In the genomic region with DNA sequence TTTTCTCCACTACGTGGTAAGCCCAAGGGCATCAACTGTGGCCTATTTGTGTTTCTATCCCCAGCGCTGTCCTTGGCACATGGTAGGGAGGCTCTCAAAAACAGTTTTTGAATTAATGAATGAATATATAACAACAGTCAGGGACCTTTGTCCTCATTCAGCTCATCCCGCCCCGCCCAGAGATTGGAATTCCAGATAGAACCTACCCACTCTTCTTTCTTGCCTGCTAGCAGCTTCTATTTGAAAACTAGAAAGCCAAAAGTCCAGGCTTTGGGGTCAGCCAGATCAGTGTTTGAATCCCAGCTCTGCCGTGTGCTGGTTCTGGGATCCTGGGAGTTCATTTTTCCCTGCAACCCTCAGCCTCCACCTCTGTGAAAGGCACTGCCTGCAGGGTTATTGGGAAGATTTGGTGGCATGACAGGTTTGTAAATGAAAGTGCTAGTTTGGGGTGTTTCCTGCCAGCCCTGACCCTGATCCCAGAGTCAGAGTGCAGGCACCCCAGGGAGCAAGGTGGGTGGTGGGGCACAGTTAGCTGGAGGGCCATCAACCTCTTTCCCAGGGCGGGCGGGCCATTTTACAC, we compare ENCODE assay signal across 1 cellular context.
TF ChIP-seq lines count a peak whose summit lies in the region.

No MANE protein-coding gene starts in this region.

TF ChIP-seq in HepG2, 621 proteins besides CTCF, POLR2A, EP300 and RAD21 (continued from another document and continues in another):
- TF ChIP-seq, protein P1, sequence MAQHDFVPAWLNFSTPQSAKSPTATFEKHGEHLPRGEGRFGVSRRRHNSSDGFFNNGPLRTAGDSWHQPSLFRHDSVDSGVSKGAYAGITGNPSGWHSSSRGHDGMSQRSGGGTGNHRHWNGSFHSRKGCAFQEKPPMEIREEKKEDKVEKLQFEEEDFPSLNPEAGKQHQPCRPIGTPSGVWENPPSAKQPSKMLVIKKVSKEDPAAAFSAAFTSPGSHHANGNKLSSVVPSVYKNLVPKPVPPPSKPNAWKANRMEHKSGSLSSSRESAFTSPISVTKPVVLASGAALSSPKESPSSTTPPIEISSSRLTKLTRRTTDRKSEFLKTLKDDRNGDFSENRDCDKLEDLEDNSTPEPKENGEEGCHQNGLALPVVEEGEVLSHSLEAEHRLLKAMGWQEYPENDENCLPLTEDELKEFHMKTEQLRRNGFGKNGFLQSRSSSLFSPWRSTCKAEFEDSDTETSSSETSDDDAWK (CRISPR knock-in tag; IDR thresholded peaks at IDR 0.05) = no peak
- TF ChIP-seq, protein P2, sequence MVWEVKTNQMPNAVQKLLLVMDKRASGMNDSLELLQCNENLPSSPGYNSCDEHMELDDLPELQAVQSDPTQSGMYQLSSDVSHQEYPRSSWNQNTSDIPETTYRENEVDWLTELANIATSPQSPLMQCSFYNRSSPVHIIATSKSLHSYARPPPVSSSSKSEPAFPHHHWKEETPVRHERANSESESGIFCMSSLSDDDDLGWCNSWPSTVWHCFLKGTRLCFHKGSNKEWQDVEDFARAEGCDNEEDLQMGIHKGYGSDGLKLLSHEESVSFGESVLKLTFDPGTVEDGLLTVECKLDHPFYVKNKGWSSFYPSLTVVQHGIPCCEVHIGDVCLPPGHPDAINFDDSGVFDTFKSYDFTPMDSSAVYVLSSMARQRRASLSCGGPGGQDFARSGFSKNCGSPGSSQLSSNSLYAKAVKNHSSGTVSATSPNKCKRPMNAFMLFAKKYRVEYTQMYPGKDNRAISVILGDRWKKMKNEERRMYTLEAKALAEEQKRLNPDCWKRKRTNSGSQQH (CRISPR knock-in tag; IDR thresholded peaks at IDR 0.05; ENCODE audit: low read depth) = peak; percentile 40; the same call in 1 of the 2 replicates
- TF ChIP-seq SMARCC2 (IDR thresholded peaks at IDR 0.05) = no peak
- TF ChIP-seq, protein P3, sequence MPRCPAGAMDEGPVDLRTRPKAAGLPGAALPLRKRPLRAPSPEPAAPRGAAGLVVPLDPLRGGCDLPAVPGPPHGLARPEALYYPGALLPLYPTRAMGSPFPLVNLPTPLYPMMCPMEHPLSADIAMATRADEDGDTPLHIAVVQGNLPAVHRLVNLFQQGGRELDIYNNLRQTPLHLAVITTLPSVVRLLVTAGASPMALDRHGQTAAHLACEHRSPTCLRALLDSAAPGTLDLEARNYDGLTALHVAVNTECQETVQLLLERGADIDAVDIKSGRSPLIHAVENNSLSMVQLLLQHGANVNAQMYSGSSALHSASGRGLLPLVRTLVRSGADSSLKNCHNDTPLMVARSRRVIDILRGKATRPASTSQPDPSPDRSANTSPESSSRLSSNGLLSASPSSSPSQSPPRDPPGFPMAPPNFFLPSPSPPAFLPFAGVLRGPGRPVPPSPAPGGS (CRISPR knock-in tag; IDR thresholded peaks at IDR 0.05) = no peak
- TF ChIP-seq TSC22D2 (CRISPR knock-in tag; IDR thresholded peaks at IDR 0.05; ENCODE audit: borderline replicate concordance) = no peak
- TF ChIP-seq, protein P4, sequence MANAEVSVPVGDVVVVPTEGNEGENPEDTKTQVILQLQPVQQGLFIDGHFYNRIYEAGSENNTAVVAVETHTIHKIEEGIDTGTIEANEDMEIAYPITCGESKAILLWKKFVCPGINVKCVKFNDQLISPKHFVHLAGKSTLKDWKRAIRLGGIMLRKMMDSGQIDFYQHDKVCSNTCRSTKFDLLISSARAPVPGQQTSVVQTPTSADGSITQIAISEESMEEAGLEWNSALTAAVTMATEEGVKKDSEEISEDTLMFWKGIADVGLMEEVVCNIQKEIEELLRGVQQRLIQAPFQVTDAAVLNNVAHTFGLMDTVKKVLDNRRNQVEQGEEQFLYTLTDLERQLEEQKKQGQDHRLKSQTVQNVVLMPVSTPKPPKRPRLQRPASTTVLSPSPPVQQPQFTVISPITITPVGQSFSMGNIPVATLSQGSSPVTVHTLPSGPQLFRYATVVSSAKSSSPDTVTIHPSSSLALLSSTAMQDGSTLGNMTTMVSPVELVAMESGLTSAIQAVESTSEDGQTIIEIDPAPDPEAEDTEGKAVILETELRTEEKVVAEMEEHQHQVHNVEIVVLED (CRISPR knock-in tag; IDR thresholded peaks at IDR 0.05; ENCODE audit: borderline replicate concordance) = no peak
- no peak for TF ChIP-seq KAT2B (IDR thresholded peaks at IDR 0.05; ENCODE audit: borderline replicate concordance, low read depth, low read length)
- TF ChIP-seq, protein P5, sequence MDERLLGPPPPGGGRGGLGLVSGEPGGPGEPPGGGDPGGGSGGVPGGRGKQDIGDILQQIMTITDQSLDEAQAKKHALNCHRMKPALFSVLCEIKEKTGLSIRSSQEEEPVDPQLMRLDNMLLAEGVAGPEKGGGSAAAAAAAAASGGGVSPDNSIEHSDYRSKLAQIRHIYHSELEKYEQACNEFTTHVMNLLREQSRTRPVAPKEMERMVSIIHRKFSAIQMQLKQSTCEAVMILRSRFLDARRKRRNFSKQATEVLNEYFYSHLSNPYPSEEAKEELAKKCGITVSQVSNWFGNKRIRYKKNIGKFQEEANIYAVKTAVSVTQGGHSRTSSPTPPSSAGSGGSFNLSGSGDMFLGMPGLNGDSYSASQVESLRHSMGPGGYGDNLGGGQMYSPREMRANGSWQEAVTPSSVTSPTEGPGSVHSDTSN (CRISPR knock-in tag; IDR thresholded peaks at IDR 0.05) = no peak
- TF ChIP-seq, protein P6, sequence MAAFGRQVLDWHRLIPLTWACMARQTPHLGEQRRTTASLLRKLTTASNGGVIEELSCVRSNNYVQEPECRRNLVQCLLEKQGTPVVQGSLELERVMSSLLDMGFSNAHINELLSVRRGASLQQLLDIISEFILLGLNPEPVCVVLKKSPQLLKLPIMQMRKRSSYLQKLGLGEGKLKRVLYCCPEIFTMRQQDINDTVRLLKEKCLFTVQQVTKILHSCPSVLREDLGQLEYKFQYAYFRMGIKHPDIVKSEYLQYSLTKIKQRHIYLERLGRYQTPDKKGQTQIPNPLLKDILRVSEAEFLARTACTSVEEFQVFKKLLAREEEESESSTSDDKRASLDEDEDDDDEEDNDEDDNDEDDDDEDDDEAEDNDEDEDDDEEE (CRISPR knock-in tag; IDR thresholded peaks at IDR 0.05) = no peak
- TF ChIP-seq, protein P7, sequence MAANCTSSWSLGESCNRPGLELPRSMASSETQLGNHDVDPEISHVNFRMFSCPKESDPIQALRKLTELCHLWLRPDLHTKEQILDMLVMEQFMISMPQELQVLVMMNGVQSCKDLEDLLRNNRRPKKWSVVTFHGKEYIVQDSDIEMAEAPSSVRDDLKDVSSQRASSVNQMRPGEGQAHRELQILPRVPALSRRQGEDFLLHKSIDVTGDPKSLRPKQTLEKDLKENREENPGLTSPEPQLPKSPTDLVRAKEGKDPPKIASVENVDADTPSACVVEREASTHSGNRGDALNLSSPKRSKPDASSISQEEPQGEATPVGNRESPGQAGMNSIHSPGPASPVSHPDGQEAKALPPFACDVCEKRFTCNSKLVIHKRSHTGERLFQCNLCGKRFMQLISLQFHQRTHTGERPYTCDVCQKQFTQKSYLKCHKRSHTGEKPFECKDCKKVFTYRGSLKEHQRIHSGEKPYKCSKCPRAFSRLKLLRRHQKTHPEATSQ (CRISPR knock-in tag; IDR thresholded peaks at IDR 0.05; ENCODE audit: borderline replicate concordance) = no peak
- no peak for TF ChIP-seq U2AF2 (IDR thresholded peaks at IDR 0.05; ENCODE audit: low read depth, low read length)
- no peak for TF ChIP-seq SYNCRIP (IDR thresholded peaks at IDR 0.05; ENCODE audit: insufficient read depth, low read depth, low read length)
- TF ChIP-seq KLF6 (CRISPR knock-in tag; IDR thresholded peaks at IDR 0.05) = no peak
- no peak for TF ChIP-seq ZNF747 (CRISPR knock-in tag; IDR thresholded peaks at IDR 0.05; ENCODE audit: borderline replicate concordance)
- TF ChIP-seq ZMYM2 (CRISPR knock-in tag; IDR thresholded peaks at IDR 0.05) = peak; percentile 59; the same call in 1 of the 2 replicates
- TF ChIP-seq ZNF333 (CRISPR knock-in tag; IDR thresholded peaks at IDR 0.05; ENCODE audit: borderline replicate concordance) = no peak
- no peak for TF ChIP-seq MEIS1 (CRISPR knock-in tag; IDR thresholded peaks at IDR 0.05; ENCODE audit: borderline replicate concordance)
- TF ChIP-seq JUND (CRISPR knock-in tag; IDR thresholded peaks at IDR 0.05) = no peak
- TF ChIP-seq ZNF143 (CRISPR knock-in tag; IDR thresholded peaks at IDR 0.05) = no peak
- no peak for TF ChIP-seq EZH2 (conservative IDR thresholded peaks at IDR 0.05; ENCODE audit: low read depth, low read length)
- no peak for TF ChIP-seq ZNF17 (CRISPR knock-in tag; IDR thresholded peaks at IDR 0.05)
- no peak for TF ChIP-seq KDM5B (CRISPR knock-in tag; IDR thresholded peaks at IDR 0.05; ENCODE audit: borderline replicate concordance)
- no peak for TF ChIP-seq SP2 (CRISPR knock-in tag; IDR thresholded peaks at IDR 0.05)
- TF ChIP-seq, protein P8, sequence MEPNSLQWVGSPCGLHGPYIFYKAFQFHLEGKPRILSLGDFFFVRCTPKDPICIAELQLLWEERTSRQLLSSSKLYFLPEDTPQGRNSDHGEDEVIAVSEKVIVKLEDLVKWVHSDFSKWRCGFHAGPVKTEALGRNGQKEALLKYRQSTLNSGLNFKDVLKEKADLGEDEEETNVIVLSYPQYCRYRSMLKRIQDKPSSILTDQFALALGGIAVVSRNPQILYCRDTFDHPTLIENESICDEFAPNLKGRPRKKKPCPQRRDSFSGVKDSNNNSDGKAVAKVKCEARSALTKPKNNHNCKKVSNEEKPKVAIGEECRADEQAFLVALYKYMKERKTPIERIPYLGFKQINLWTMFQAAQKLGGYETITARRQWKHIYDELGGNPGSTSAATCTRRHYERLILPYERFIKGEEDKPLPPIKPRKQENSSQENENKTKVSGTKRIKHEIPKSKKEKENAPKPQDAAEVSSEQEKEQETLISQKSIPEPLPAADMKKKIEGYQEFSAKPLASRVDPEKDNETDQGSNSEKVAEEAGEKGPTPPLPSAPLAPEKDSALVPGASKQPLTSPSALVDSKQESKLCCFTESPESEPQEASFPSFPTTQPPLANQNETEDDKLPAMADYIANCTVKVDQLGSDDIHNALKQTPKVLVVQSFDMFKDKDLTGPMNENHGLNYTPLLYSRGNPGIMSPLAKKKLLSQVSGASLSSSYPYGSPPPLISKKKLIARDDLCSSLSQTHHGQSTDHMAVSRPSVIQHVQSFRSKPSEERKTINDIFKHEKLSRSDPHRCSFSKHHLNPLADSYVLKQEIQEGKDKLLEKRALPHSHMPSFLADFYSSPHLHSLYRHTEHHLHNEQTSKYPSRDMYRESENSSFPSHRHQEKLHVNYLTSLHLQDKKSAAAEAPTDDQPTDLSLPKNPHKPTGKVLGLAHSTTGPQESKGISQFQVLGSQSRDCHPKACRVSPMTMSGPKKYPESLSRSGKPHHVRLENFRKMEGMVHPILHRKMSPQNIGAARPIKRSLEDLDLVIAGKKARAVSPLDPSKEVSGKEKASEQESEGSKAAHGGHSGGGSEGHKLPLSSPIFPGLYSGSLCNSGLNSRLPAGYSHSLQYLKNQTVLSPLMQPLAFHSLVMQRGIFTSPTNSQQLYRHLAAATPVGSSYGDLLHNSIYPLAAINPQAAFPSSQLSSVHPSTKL (CRISPR knock-in tag; IDR thresholded peaks at IDR 0.05) = no peak; the same call in 1 of the 2 replicates
- TF ChIP-seq, protein P9, sequence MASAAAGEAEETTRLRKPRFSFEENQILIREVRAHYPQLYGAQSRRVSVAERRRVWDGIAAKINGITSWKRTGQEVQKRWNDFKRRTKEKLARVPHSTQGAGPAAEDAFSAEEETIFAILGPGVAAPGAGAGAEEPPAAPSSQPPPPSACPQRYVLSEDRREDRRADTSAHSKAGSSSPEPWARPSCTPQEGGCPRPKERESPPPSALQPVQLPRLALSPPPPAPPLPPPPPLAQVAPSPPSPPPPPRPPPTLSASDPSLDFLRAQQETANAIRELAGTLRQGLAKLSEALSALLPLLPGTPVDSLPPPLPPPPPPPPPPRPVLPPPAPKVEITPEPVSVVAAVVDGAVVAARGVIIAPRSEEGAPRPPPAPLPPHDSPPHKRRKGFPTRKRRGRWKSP (CRISPR knock-in tag; IDR thresholded peaks at IDR 0.05) = no peak
- no peak for TF ChIP-seq ZNF891 (CRISPR knock-in tag; IDR thresholded peaks at IDR 0.05)
- no peak for TF ChIP-seq CBX2 (IDR thresholded peaks at IDR 0.05; ENCODE audit: low read depth, low read length)
- no peak for TF ChIP-seq CBX2 (CRISPR knock-in tag; IDR thresholded peaks at IDR 0.05; ENCODE audit: low read depth)
- TF ChIP-seq SP140L (CRISPR knock-in tag; IDR thresholded peaks at IDR 0.05; ENCODE audit: borderline replicate concordance) = no peak
- TF ChIP-seq RXRB (CRISPR knock-in tag; IDR thresholded peaks at IDR 0.05; ENCODE audit: borderline replicate concordance) = no peak
- TF ChIP-seq HNRNPLL (IDR thresholded peaks at IDR 0.05; ENCODE audit: low read depth, low read length, poor library complexity, severe bottlenecking) = no peak
- peak; percentile 27; the same call in 1 of the 2 replicates for TF ChIP-seq NCOA2 (CRISPR knock-in tag; IDR thresholded peaks at IDR 0.05)
- no peak for TF ChIP-seq ZNF460 (CRISPR knock-in tag; IDR thresholded peaks at IDR 0.05; ENCODE audit: borderline replicate concordance)
- TF ChIP-seq MAFF (IDR thresholded peaks at IDR 0.05; ENCODE audit: low read depth, low read length) = no peak
- TF ChIP-seq MYC (CRISPR knock-in tag; IDR thresholded peaks at IDR 0.05; ENCODE audit: borderline replicate concordance) = no peak
- no peak for TF ChIP-seq ZNF235 (CRISPR knock-in tag; IDR thresholded peaks at IDR 0.05; ENCODE audit: borderline replicate concordance)
- no peak for TF ChIP-seq ZNF598 (CRISPR knock-in tag; IDR thresholded peaks at IDR 0.05; ENCODE audit: borderline replicate concordance)
- TF ChIP-seq MEIS2 (CRISPR knock-in tag; IDR thresholded peaks at IDR 0.05) = no peak
- TF ChIP-seq, protein P10, sequence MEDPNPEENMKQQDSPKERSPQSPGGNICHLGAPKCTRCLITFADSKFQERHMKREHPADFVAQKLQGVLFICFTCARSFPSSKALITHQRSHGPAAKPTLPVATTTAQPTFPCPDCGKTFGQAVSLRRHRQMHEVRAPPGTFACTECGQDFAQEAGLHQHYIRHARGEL (CRISPR knock-in tag; IDR thresholded peaks at IDR 0.05) = no peak
- TF ChIP-seq THYN1 (CRISPR knock-in tag; IDR thresholded peaks at IDR 0.05; ENCODE audit: borderline replicate concordance, low read depth) = no peak
- TF ChIP-seq MIER2 (CRISPR knock-in tag; IDR thresholded peaks at IDR 0.05) = no peak
- TF ChIP-seq ZNF205 (CRISPR knock-in tag; IDR thresholded peaks at IDR 0.05) = 0 out of 2 replicates have a peak, but pooled peaks have one; percentile 12
- TF ChIP-seq ZNF343 (CRISPR knock-in tag; IDR thresholded peaks at IDR 0.05) = no peak
- no peak for TF ChIP-seq ZNF775 (CRISPR knock-in tag; IDR thresholded peaks at IDR 0.05; ENCODE audit: borderline replicate concordance)
- no peak for TF ChIP-seq SRSF9 (IDR thresholded peaks at IDR 0.05; ENCODE audit: borderline replicate concordance, insufficient read depth, low read depth, low read length, poor library complexity, severe bottlenecking)
- TF ChIP-seq SRSF4 (IDR thresholded peaks at IDR 0.05; ENCODE audit: low read depth, low read length, poor library complexity, severe bottlenecking) = no peak
- peak; percentile 10; the same call in 1 of the 2 replicates for TF ChIP-seq ZC3H13 (CRISPR knock-in tag; IDR thresholded peaks at IDR 0.05)
- TF ChIP-seq, protein P11, sequence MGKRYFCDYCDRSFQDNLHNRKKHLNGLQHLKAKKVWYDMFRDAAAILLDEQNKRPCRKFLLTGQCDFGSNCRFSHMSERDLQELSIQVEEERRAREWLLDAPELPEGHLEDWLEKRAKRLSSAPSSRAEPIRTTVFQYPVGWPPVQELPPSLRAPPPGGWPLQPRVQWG (CRISPR knock-in tag; IDR thresholded peaks at IDR 0.05; ENCODE audit: borderline replicate concordance, low read depth) = no peak
